ENCODE assay signal across 2 cellular contexts in the genomic region with DNA sequence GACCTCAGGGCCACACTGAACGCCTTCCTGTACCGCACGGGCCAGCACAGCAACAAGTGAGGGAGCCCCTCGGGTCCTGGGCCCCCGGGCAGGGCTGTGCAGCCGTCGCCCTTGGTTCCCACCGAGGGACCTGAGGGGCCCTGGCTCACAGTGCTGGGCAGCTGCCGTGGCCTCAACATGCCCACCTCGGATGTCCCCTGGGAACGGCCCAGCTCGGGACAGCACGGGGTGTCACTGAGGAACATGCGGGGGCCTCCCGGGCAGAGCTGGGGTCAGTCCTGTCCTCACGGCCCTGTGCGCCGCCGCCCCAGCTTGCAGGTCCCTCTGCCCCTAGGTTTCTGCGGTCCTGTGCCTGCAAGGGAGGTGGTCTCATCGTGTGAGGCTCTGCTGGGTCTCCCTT. TPM values are rescaled to one million over a fixed set of nuclear protein-coding genes. Genes with fewer than 3 reads are reported as not detected.
"Had no signal": no experiment of that assay in that cellular context is flagged by ENCODE, and none has a peak within 500 bp of the region (broad histone marks: within the 10 kb centered on the region; RNA-seq: fewer than 3 reads in every experiment).

No MANE protein-coding gene starts in this region.

RNA-seq across cellular contexts. Expression of a gene that starts 13.9 kb away (rescaled TPM):
- total RNA-seq: HepG2 had no signal
- polyA plus RNA-seq: IgD-negative memory B cell had no signal
